1 cellular context compared by ENCODE assay signal in the genomic region with DNA sequence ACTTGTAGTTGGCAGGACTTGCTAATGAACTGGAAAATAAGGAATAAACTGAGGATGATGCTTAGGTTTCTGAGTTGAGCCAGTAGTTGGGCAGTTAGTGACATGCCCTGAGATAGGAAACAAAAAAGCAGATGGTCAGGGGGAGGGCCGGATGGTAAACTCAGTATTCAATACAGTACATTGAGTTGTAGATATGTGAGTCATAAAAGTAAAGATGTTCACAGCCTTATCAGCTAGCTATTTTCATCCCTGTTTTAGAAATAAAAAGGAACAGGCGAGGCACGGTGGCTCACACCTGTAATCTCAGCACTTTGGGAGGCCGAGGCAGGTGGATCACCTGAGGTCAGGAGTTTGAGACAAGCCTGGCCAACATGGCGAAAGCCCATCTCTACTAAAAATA.
TF ChIP-seq lines count a peak whose summit lies in the region.

No MANE protein-coding gene starts in this region.

TF ChIP-seq in K562, 482 proteins besides CTCF, POLR2A, EP300 and RAD21 (continued from another document and continues in another):
- TF ChIP-seq CEBPG (CRISPR knock-in tag; IDR thresholded peaks at IDR 0.05) = no peak
- TF ChIP-seq CEBPG (tag; conservative IDR thresholded peaks at IDR 0.05 in 1 of 2, IDR thresholded peaks at IDR 0.05 in 1 of 2) = no peak
- TF ChIP-seq, protein P1, sequence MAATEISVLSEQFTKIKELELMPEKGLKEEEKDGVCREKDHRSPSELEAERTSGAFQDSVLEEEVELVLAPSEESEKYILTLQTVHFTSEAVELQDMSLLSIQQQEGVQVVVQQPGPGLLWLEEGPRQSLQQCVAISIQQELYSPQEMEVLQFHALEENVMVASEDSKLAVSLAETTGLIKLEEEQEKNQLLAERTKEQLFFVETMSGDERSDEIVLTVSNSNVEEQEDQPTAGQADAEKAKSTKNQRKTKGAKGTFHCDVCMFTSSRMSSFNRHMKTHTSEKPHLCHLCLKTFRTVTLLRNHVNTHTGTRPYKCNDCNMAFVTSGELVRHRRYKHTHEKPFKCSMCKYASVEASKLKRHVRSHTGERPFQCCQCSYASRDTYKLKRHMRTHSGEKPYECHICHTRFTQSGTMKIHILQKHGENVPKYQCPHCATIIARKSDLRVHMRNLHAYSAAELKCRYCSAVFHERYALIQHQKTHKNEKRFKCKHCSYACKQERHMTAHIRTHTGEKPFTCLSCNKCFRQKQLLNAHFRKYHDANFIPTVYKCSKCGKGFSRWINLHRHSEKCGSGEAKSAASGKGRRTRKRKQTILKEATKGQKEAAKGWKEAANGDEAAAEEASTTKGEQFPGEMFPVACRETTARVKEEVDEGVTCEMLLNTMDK (IDR thresholded peaks at IDR 0.05; ENCODE audit: borderline replicate concordance, insufficient read depth, low read depth, low read length, poor library complexity, severe bottlenecking) = no peak
- TF ChIP-seq, protein P2, sequence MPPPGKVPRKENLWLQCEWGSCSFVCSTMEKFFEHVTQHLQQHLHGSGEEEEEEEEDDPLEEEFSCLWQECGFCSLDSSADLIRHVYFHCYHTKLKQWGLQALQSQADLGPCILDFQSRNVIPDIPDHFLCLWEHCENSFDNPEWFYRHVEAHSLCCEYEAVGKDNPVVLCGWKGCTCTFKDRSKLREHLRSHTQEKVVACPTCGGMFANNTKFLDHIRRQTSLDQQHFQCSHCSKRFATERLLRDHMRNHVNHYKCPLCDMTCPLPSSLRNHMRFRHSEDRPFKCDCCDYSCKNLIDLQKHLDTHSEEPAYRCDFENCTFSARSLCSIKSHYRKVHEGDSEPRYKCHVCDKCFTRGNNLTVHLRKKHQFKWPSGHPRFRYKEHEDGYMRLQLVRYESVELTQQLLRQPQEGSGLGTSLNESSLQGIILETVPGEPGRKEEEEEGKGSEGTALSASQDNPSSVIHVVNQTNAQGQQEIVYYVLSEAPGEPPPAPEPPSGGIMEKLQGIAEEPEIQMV (tag; conservative IDR thresholded peaks at IDR 0.05; ENCODE audit: low read depth) = no peak
- no peak for TF ChIP-seq PTRF (tag; IDR thresholded peaks at IDR 0.05)
- TF ChIP-seq SMAD4 (CRISPR knock-in tag; conservative IDR thresholded peaks at IDR 0.05) = no peak
- no peak for TF ChIP-seq GTF2A2 (tag; IDR thresholded peaks at IDR 0.05)
- TF ChIP-seq, protein P3, sequence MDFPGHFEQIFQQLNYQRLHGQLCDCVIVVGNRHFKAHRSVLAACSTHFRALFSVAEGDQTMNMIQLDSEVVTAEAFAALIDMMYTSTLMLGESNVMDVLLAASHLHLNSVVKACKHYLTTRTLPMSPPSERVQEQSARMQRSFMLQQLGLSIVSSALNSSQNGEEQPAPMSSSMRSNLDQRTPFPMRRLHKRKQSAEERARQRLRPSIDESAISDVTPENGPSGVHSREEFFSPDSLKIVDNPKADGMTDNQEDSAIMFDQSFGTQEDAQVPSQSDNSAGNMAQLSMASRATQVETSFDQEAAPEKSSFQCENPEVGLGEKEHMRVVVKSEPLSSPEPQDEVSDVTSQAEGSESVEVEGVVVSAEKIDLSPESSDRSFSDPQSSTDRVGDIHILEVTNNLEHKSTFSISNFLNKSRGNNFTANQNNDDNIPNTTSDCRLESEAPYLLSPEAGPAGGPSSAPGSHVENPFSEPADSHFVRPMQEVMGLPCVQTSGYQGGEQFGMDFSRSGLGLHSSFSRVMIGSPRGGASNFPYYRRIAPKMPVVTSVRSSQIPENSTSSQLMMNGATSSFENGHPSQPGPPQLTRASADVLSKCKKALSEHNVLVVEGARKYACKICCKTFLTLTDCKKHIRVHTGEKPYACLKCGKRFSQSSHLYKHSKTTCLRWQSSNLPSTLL (IDR thresholded peaks at IDR 0.05) = no peak
- no peak for TF ChIP-seq KAT8 (IDR thresholded peaks at IDR 0.05; ENCODE audit: low read depth)
- TF ChIP-seq, protein P4, sequence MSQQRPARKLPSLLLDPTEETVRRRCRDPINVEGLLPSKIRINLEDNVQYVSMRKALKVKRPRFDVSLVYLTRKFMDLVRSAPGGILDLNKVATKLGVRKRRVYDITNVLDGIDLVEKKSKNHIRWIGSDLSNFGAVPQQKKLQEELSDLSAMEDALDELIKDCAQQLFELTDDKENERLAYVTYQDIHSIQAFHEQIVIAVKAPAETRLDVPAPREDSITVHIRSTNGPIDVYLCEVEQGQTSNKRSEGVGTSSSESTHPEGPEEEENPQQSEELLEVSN (IDR thresholded peaks at IDR 0.05; ENCODE audit: borderline replicate concordance in 1 of 2, extremely low read depth in 1 of 2, insufficient read depth in 1 of 2, insufficient read length in 1 of 2, low read depth in 1 of 2, low read length in 1 of 2, poor library complexity in 1 of 2, severe bottlenecking in 1 of 2) = no peak
- TF ChIP-seq ERF (CRISPR knock-in tag; IDR thresholded peaks at IDR 0.05) = no peak
- TF ChIP-seq CHCHD3 (CRISPR knock-in tag; IDR thresholded peaks at IDR 0.05) = no peak
- no peak for TF ChIP-seq ZNF324 (CRISPR knock-in tag; IDR thresholded peaks at IDR 0.05)
- TF ChIP-seq, protein P5, sequence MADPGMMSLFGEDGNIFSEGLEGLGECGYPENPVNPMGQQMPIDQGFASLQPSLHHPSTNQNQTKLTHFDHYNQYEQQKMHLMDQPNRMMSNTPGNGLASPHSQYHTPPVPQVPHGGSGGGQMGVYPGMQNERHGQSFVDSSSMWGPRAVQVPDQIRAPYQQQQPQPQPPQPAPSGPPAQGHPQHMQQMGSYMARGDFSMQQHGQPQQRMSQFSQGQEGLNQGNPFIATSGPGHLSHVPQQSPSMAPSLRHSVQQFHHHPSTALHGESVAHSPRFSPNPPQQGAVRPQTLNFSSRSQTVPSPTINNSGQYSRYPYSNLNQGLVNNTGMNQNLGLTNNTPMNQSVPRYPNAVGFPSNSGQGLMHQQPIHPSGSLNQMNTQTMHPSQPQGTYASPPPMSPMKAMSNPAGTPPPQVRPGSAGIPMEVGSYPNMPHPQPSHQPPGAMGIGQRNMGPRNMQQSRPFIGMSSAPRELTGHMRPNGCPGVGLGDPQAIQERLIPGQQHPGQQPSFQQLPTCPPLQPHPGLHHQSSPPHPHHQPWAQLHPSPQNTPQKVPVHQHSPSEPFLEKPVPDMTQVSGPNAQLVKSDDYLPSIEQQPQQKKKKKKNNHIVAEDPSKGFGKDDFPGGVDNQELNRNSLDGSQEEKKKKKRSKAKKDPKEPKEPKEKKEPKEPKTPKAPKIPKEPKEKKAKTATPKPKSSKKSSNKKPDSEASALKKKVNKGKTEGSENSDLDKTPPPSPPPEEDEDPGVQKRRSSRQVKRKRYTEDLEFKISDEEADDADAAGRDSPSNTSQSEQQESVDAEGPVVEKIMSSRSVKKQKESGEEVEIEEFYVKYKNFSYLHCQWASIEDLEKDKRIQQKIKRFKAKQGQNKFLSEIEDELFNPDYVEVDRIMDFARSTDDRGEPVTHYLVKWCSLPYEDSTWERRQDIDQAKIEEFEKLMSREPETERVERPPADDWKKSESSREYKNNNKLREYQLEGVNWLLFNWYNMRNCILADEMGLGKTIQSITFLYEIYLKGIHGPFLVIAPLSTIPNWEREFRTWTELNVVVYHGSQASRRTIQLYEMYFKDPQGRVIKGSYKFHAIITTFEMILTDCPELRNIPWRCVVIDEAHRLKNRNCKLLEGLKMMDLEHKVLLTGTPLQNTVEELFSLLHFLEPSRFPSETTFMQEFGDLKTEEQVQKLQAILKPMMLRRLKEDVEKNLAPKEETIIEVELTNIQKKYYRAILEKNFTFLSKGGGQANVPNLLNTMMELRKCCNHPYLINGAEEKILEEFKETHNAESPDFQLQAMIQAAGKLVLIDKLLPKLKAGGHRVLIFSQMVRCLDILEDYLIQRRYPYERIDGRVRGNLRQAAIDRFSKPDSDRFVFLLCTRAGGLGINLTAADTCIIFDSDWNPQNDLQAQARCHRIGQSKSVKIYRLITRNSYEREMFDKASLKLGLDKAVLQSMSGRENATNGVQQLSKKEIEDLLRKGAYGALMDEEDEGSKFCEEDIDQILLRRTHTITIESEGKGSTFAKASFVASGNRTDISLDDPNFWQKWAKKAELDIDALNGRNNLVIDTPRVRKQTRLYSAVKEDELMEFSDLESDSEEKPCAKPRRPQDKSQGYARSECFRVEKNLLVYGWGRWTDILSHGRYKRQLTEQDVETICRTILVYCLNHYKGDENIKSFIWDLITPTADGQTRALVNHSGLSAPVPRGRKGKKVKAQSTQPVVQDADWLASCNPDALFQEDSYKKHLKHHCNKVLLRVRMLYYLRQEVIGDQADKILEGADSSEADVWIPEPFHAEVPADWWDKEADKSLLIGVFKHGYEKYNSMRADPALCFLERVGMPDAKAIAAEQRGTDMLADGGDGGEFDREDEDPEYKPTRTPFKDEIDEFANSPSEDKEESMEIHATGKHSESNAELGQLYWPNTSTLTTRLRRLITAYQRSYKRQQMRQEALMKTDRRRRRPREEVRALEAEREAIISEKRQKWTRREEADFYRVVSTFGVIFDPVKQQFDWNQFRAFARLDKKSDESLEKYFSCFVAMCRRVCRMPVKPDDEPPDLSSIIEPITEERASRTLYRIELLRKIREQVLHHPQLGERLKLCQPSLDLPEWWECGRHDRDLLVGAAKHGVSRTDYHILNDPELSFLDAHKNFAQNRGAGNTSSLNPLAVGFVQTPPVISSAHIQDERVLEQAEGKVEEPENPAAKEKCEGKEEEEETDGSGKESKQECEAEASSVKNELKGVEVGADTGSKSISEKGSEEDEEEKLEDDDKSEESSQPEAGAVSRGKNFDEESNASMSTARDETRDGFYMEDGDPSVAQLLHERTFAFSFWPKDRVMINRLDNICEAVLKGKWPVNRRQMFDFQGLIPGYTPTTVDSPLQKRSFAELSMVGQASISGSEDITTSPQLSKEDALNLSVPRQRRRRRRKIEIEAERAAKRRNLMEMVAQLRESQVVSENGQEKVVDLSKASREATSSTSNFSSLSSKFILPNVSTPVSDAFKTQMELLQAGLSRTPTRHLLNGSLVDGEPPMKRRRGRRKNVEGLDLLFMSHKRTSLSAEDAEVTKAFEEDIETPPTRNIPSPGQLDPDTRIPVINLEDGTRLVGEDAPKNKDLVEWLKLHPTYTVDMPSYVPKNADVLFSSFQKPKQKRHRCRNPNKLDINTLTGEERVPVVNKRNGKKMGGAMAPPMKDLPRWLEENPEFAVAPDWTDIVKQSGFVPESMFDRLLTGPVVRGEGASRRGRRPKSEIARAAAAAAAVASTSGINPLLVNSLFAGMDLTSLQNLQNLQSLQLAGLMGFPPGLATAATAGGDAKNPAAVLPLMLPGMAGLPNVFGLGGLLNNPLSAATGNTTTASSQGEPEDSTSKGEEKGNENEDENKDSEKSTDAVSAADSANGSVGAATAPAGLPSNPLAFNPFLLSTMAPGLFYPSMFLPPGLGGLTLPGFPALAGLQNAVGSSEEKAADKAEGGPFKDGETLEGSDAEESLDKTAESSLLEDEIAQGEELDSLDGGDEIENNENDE (IDR thresholded peaks at IDR 0.05; ENCODE audit: low read depth, low read length) = no peak
- no peak for TF ChIP-seq NR2C2 (CRISPR knock-in tag; IDR thresholded peaks at IDR 0.05)
- TF ChIP-seq NR2C2 (tag; IDR thresholded peaks at IDR 0.05) = no peak
- no peak for TF ChIP-seq ZNF717 (CRISPR knock-in tag; IDR thresholded peaks at IDR 0.05)
- TF ChIP-seq, protein P6, sequence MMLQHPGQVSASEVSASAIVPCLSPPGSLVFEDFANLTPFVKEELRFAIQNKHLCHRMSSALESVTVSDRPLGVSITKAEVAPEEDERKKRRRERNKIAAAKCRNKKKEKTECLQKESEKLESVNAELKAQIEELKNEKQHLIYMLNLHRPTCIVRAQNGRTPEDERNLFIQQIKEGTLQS (IDR thresholded peaks at IDR 0.05) = peak; percentile 75
- TF ChIP-seq, protein P6 (CRISPR knock-in tag; conservative IDR thresholded peaks at IDR 0.05) = no peak
- TF ChIP-seq ZNF77 (CRISPR knock-in tag; IDR thresholded peaks at IDR 0.05) = no peak
- TF ChIP-seq ZNF263 (CRISPR knock-in tag; IDR thresholded peaks at IDR 0.05; ENCODE audit: borderline replicate concordance) = no peak
- TF ChIP-seq MCM5 (IDR thresholded peaks at IDR 0.05; ENCODE audit: low read depth) = no peak
- no peak for TF ChIP-seq ZNF184 (CRISPR knock-in tag; IDR thresholded peaks at IDR 0.05)
- peak; percentile 81 for TF ChIP-seq SOX6 (IDR thresholded peaks at IDR 0.05)
- peak; percentile 80 to 86 for TF ChIP-seq TRIM24 (IDR thresholded peaks at IDR 0.05)
- TF ChIP-seq, protein P7, sequence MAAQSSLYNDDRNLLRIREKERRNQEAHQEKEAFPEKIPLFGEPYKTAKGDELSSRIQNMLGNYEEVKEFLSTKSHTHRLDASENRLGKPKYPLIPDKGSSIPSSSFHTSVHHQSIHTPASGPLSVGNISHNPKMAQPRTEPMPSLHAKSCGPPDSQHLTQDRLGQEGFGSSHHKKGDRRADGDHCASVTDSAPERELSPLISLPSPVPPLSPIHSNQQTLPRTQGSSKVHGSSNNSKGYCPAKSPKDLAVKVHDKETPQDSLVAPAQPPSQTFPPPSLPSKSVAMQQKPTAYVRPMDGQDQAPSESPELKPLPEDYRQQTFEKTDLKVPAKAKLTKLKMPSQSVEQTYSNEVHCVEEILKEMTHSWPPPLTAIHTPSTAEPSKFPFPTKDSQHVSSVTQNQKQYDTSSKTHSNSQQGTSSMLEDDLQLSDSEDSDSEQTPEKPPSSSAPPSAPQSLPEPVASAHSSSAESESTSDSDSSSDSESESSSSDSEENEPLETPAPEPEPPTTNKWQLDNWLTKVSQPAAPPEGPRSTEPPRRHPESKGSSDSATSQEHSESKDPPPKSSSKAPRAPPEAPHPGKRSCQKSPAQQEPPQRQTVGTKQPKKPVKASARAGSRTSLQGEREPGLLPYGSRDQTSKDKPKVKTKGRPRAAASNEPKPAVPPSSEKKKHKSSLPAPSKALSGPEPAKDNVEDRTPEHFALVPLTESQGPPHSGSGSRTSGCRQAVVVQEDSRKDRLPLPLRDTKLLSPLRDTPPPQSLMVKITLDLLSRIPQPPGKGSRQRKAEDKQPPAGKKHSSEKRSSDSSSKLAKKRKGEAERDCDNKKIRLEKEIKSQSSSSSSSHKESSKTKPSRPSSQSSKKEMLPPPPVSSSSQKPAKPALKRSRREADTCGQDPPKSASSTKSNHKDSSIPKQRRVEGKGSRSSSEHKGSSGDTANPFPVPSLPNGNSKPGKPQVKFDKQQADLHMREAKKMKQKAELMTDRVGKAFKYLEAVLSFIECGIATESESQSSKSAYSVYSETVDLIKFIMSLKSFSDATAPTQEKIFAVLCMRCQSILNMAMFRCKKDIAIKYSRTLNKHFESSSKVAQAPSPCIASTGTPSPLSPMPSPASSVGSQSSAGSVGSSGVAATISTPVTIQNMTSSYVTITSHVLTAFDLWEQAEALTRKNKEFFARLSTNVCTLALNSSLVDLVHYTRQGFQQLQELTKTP (IDR thresholded peaks at IDR 0.05; ENCODE audit: low read depth in 1 of 2, partially characterized antibody in 2 of 2) = no peak
- TF ChIP-seq ZNF785 (CRISPR knock-in tag; IDR thresholded peaks at IDR 0.05) = no peak
- TF ChIP-seq CBFB (CRISPR knock-in tag; IDR thresholded peaks at IDR 0.05) = no peak
- TF ChIP-seq E2F3 (CRISPR knock-in tag; IDR thresholded peaks at IDR 0.05) = no peak
- TF ChIP-seq XRCC5 (IDR thresholded peaks at IDR 0.05; ENCODE audit: low read depth, low read length) = no peak
- TF ChIP-seq CCAR2 (IDR thresholded peaks at IDR 0.05; ENCODE audit: low read depth, low read length) = no peak
- TF ChIP-seq, protein P8, sequence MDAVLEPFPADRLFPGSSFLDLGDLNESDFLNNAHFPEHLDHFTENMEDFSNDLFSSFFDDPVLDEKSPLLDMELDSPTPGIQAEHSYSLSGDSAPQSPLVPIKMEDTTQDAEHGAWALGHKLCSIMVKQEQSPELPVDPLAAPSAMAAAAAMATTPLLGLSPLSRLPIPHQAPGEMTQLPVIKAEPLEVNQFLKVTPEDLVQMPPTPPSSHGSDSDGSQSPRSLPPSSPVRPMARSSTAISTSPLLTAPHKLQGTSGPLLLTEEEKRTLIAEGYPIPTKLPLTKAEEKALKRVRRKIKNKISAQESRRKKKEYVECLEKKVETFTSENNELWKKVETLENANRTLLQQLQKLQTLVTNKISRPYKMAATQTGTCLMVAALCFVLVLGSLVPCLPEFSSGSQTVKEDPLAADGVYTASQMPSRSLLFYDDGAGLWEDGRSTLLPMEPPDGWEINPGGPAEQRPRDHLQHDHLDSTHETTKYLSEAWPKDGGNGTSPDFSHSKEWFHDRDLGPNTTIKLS (IDR thresholded peaks at IDR 0.05; ENCODE audit: borderline replicate concordance, low read depth) = no peak
- no peak for TF ChIP-seq KLF10 (CRISPR knock-in tag; IDR thresholded peaks at IDR 0.05)
